8 cellular contexts compared by ENCODE assay signal in the genomic region with DNA sequence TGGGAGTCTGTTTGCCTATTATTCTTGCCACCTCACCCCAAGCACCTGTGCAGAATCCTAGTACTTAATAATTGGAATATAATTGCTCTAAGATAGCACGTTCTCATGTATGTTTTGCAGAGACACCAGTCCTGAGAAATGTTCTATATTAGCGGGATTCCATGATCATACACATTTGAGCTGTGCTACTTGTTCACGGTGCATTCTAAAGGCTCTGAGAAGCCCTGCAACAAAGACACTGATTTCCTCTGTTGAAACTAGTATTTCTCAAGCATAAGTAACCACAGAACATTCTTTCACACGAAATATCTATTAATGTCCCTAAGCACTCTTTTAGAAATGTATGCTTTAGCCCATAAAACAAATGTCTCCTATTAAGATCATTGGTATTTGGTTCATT.
"Had no signal": no experiment of that assay in that cellular context is flagged by ENCODE, and none has a peak within 500 bp of the region (broad histone marks: within the 10 kb centered on the region; RNA-seq: fewer than 3 reads in every experiment).

No MANE protein-coding gene starts in this region.

- FAIRE-seq: G401.6, GM12878, GM12891, GM12892, GM18507, GM19239 had no signal

- DNase-seq: GDM1, GF-D8 had no signal

- ATAC-seq: GM12878 had no signal

- H3K4me3 ChIP-seq: GM12878 had no signal
